Comparison of ENCODE assay signal across 21 cellular contexts in the genomic region with DNA sequence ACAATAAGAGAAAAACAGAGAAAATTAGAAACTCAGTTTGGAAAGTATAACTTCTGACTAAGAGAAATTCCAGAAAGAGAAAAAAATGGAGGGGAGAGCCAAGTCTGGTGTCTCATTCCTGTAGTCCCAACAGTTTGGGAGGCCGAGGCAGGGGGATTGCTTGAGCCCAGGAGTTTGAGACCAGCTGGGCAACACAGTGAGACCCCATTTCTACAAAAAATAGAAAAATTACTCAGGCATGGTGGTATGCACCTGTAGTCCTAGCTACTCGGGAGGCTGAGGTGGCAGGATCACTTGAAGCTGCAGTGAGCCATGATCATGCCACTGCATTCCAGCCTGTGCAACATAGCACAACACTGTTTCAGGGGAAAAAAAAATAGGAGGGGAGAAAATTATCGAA.
"Had no signal": no experiment of that assay in that cellular context is flagged by ENCODE, and none has a peak within 500 bp of the region (broad histone marks: within the 10 kb centered on the region; RNA-seq: fewer than 3 reads in every experiment).

No MANE protein-coding gene starts in this region.

- H3K9me3 Mint-ChIP-seq: effector memory CD8-positive, alpha-beta T cell; naive thymus-derived CD8-positive, alpha-beta T cell had no signal

- H3K36me3 Mint-ChIP-seq: naive thymus-derived CD8-positive, alpha-beta T cell had no signal

- DNase-seq: effector memory CD8-positive, alpha-beta T cell; erythroblast; hypothalamus; left ventricle myocardium superior; lower lobe of right lung; mesenchymal stem cell; midbrain; naive thymus-derived CD8-positive, alpha-beta T cell; stimulated activated CD4-positive, alpha-beta T cell treated with anti-CD3 and anti-CD28 coated beads, Interleukin-12 subunit alpha, Interleukin-12 subunit beta, amount 100 ng/mL, for 4 hours; stimulated activated CD4-positive, alpha-beta T cell treated with anti-CD3 and anti-CD28 coated beads, Interleukin-1b, Interleukin-23, amount 100 ng/mL, for 48 hours; stimulated activated CD4-positive, alpha-beta T cell treated with anti-CD3 and anti-CD28 coated beads, Interleukin-4, amount 100 ng/mL, for 1 hour; stimulated activated CD8-positive, alpha-beta memory T cell treated with anti-CD3 and anti-CD28 coated beads, Interleukin-4, amount 100 ng/mL, for 48 hours; stimulated activated naive CD8-positive, alpha-beta T cell treated with anti-CD3 and anti-CD28 coated beads, Interleukin-15, Interleukin-2, amounts not matched to agents 100 U/mL and 50 U/mL, for 24 hours; substantia nigra; testis; upper lobe of left lung had no signal

- H3K9me3 ChIP-seq: lower lobe of right lung, testis, tibial artery, upper lobe of left lung had no signal

- ATAC-seq: effector memory CD8-positive, alpha-beta T cell; left ventricle myocardium superior; lower lobe of right lung; naive thymus-derived CD8-positive, alpha-beta T cell; sciatic nerve; stimulated activated naive CD8-positive, alpha-beta T cell treated with anti-CD3 and anti-CD28 coated beads, Interleukin-15, Interleukin-2, amounts not matched to agents 100 U/mL and 50 U/mL, for 24 hours had no signal

- H3K4me3 Mint-ChIP-seq: effector memory CD8-positive, alpha-beta T cell had no signal

- H3K27me3 ChIP-seq: testis, upper lobe of left lung had no signal

- H3K27ac ChIP-seq: coronary artery, lower lobe of right lung, parathyroid adenoma, testis, tibial artery, upper lobe of left lung had no signal

- H3K27ac Mint-ChIP-seq: effector memory CD8-positive, alpha-beta T cell; naive thymus-derived CD8-positive, alpha-beta T cell; progenitor cell of endocrine pancreas had no signal
